ENCODE assay signal across 24 cellular contexts in genomic region chr4:95314573-95314972, GRCh38.
"Had no signal": no experiment of that assay in that cellular context is flagged by ENCODE, and none has a peak within 500 bp of the region (broad histone marks: within the 10 kb centered on the region; RNA-seq: fewer than 3 reads in every experiment).

No MANE protein-coding gene starts in this region.

- H3K4me3 ChIP-seq: colonic mucosa, coronary artery, esophagus muscularis mucosa, esophagus squamous epithelium, gastrocnemius medialis, gastroesophageal sphincter, heart left ventricle, heart right ventricle had no signal

- H3K36me3 ChIP-seq: colonic mucosa, esophagus muscularis mucosa, esophagus squamous epithelium, gastrocnemius medialis, gastroesophageal sphincter, heart left ventricle, heart right ventricle had no signal

- FAIRE-seq: endometrium, endothelial cell of umbilical vein had no signal

- H3K9me3 ChIP-seq: colonic mucosa, esophagus muscularis mucosa, esophagus squamous epithelium, gastrocnemius medialis, gastroesophageal sphincter, heart left ventricle, heart right ventricle had no signal

- DNase-seq: colonic mucosa; cortex of kidney; dermis blood vessel endothelial cell; effector CD4-positive, alpha-beta T cell; effector CD8-positive, alpha-beta T cell; effector memory CD4-positive, alpha-beta T cell; effector memory CD8-positive, alpha-beta T cell; endodermal cell; erythroblast; esophagus squamous epithelium; foreskin fibroblast; foreskin keratinocyte; foreskin melanocyte; gastrocnemius medialis; glutamatergic neuron; head of caudate nucleus; heart left ventricle; heart right ventricle had no signal

- H3K27ac ChIP-seq: colonic mucosa, coronary artery, epithelial cell of prostate, esophagus muscularis mucosa, esophagus squamous epithelium, foreskin keratinocyte, gastrocnemius medialis, gastroesophageal sphincter, heart left ventricle, heart right ventricle had no signal

- H3K27me3 ChIP-seq: colonic mucosa, esophagus muscularis mucosa, esophagus squamous epithelium, foreskin keratinocyte, gastrocnemius medialis, gastroesophageal sphincter, heart left ventricle, heart right ventricle had no signal
